1 cellular context compared by ENCODE assay signal in the genomic region with DNA sequence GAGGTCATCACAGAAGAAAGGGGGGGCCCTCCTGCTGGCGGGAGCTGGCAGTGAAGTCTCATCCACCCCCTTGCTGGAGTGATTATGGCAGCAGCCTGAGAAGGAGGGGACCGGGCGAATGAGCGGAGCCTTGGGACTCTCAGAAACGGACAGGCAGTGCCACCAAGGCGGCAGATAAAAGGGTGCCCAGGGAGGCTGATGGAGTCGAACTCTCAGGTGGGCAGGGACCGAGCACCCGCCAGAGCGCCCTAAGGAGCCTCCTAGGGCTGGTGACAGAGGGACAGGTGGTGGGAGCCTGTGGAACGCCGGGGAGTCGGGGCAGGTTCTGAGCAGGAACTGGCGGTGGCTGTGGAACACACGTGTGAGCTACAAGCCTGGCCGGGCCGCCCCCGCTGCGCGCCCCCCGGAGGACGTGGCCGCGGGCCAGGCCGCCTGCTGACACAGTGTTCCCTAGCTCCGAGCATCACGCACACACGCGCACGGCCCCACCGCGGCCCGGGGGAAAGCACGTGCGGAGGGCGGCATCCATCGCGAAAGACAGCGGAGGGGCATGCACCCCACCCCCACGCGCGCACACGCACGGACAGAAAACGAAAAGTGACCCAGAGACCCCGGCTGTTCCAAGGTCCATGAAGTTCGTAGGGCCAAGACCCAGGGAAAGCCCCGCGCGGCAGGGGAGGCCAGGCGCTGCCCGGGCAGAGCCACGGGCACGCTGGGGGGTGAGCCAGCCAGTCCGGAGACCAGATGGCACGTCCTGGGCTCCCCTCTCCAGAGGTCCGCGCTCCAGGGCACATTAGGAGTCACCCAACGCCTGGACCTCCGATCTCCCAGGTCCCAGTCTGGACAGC.
A peak's percentile ranks its signal among the peaks of the same experiment; 100 is the strongest.
TF ChIP-seq lines count a peak whose summit lies in the region.

No MANE protein-coding gene starts in this region.

TF ChIP-seq in HepG2, 621 proteins besides CTCF, POLR2A, EP300 and RAD21 (continued from another document and continues in another):
- TF ChIP-seq SRY (CRISPR knock-in tag; IDR thresholded peaks at IDR 0.05): peak; percentile 72
- no peak for TF ChIP-seq MBD4 (IDR thresholded peaks at IDR 0.05; ENCODE audit: borderline replicate concordance, low read length)
- TF ChIP-seq, protein P1, sequence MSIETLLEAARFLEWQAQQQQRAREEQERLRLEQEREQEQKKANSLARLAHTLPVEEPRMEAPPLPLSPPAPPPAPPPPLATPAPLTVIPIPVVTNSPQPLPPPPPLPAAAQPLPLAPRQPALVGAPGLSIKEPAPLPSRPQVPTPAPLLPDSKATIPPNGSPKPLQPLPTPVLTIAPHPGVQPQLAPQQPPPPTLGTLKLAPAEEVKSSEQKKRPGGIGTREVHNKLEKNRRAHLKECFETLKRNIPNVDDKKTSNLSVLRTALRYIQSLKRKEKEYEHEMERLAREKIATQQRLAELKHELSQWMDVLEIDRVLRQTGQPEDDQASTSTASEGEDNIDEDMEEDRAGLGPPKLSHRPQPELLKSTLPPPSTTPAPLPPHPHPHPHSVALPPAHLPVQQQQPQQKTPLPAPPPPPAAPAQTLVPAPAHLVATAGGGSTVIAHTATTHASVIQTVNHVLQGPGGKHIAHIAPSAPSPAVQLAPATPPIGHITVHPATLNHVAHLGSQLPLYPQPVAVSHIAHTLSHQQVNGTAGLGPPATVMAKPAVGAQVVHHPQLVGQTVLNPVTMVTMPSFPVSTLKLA (IDR thresholded peaks at IDR 0.05): peak; percentile 46; the same call in 1 of the 2 replicates
- 0 out of 2 replicates have a peak, but pooled peaks have one; percentile 1 for TF ChIP-seq TBX2 (CRISPR knock-in tag; IDR thresholded peaks at IDR 0.05; ENCODE audit: borderline replicate concordance)
- TF ChIP-seq RFX5 (IDR thresholded peaks at IDR 0.05; ENCODE audit: low read depth, low read length): 0 out of 2 replicates have a peak, but pooled peaks have one; percentile 19
- peak; percentile 50 for TF ChIP-seq MED8 (CRISPR knock-in tag; IDR thresholded peaks at IDR 0.05; ENCODE audit: insufficient replicate concordance)
- TF ChIP-seq, protein P2, sequence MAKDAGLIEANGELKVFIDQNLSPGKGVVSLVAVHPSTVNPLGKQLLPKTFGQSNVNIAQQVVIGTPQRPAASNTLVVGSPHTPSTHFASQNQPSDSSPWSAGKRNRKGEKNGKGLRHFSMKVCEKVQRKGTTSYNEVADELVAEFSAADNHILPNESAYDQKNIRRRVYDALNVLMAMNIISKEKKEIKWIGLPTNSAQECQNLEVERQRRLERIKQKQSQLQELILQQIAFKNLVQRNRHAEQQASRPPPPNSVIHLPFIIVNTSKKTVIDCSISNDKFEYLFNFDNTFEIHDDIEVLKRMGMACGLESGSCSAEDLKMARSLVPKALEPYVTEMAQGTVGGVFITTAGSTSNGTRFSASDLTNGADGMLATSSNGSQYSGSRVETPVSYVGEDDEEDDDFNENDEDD (CRISPR knock-in tag; IDR thresholded peaks at IDR 0.05; ENCODE audit: borderline replicate concordance): peak; percentile 66; the same call in 1 of the 2 replicates
- peak; percentile 70 for TF ChIP-seq ZNF709 (CRISPR knock-in tag; IDR thresholded peaks at IDR 0.05)
- TF ChIP-seq KLF6 (CRISPR knock-in tag; IDR thresholded peaks at IDR 0.05): 0 out of 2 replicates have a peak, but pooled peaks have one; percentile 35
- TF ChIP-seq ZNF333 (CRISPR knock-in tag; IDR thresholded peaks at IDR 0.05; ENCODE audit: borderline replicate concordance): 0 out of 2 replicates have a peak, but pooled peaks have one; percentile 30
- TF ChIP-seq KMT2B (CRISPR knock-in tag; IDR thresholded peaks at IDR 0.05): 0 out of 2 replicates have a peak, but pooled peaks have one; percentile 23
- 0 out of 2 replicates have a peak, but pooled peaks have one; percentile 15 for TF ChIP-seq PITX1 (CRISPR knock-in tag; IDR thresholded peaks at IDR 0.05)
- peak; percentile 89 for TF ChIP-seq DMAP1 (CRISPR knock-in tag; IDR thresholded peaks at IDR 0.05)
- peak; percentile 53; the same call in 1 of the 2 replicates for TF ChIP-seq NR1H2 (CRISPR knock-in tag; IDR thresholded peaks at IDR 0.05; ENCODE audit: borderline replicate concordance, low read depth)
- TF ChIP-seq, protein P3, sequence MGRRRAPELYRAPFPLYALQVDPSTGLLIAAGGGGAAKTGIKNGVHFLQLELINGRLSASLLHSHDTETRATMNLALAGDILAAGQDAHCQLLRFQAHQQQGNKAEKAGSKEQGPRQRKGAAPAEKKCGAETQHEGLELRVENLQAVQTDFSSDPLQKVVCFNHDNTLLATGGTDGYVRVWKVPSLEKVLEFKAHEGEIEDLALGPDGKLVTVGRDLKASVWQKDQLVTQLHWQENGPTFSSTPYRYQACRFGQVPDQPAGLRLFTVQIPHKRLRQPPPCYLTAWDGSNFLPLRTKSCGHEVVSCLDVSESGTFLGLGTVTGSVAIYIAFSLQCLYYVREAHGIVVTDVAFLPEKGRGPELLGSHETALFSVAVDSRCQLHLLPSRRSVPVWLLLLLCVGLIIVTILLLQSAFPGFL (CRISPR knock-in tag; IDR thresholded peaks at IDR 0.05): no peak
- TF ChIP-seq, protein P4, sequence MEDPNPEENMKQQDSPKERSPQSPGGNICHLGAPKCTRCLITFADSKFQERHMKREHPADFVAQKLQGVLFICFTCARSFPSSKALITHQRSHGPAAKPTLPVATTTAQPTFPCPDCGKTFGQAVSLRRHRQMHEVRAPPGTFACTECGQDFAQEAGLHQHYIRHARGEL (CRISPR knock-in tag; IDR thresholded peaks at IDR 0.05): 0 out of 2 replicates have a peak, but pooled peaks have one; percentile 48
- TF ChIP-seq, protein P5, sequence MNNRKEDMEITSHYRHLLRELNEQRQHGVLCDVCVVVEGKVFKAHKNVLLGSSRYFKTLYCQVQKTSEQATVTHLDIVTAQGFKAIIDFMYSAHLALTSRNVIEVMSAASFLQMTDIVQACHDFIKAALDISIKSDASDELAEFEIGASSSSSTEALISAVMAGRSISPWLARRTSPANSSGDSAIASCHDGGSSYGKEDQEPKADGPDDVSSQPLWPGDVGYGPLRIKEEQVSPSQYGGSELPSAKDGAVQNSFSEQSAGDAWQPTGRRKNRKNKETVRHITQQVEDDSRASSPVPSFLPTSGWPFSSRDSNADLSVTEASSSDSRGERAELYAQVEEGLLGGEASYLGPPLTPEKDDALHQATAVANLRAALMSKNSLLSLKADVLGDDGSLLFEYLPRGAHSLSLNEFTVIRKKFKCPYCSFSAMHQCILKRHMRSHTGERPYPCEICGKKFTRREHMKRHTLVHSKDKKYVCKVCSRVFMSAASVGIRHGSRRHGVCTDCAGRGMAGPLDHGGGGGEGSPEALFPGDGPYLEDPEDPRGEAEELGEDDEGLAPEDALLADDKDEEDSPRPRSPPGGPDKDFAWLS (CRISPR knock-in tag; IDR thresholded peaks at IDR 0.05; ENCODE audit: borderline replicate concordance): 0 out of 2 replicates have a peak, but pooled peaks have one; percentile 70
- TF ChIP-seq GATAD1 (CRISPR knock-in tag; IDR thresholded peaks at IDR 0.05): peak; percentile 43; the same call in 1 of the 2 replicates
- peak; percentile 57; the same call in 1 of the 2 replicates for TF ChIP-seq SALL1 (CRISPR knock-in tag; IDR thresholded peaks at IDR 0.05)
- TF ChIP-seq AGO2 (optimal IDR thresholded peaks at IDR 0.05; ENCODE audit: low read depth, low read length): peak; percentile 59
- TF ChIP-seq, protein P6, sequence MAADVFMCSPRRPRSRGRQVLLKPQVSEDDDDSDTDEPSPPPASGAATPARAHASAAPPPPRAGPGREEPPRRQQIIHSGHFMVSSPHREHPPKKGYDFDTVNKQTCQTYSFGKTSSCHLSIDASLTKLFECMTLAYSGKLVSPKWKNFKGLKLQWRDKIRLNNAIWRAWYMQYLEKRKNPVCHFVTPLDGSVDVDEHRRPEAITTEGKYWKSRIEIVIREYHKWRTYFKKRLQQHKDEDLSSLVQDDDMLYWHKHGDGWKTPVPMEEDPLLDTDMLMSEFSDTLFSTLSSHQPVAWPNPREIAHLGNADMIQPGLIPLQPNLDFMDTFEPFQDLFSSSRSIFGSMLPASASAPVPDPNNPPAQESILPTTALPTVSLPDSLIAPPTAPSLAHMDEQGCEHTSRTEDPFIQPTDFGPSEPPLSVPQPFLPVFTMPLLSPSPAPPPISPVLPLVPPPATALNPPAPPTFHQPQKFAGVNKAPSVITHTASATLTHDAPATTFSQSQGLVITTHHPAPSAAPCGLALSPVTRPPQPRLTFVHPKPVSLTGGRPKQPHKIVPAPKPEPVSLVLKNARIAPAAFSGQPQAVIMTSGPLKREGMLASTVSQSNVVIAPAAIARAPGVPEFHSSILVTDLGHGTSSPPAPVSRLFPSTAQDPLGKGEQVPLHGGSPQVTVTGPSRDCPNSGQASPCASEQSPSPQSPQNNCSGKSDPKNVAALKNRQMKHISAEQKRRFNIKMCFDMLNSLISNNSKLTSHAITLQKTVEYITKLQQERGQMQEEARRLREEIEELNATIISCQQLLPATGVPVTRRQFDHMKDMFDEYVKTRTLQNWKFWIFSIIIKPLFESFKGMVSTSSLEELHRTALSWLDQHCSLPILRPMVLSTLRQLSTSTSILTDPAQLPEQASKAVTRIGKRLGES (CRISPR knock-in tag; IDR thresholded peaks at IDR 0.05; ENCODE audit: borderline replicate concordance): no peak
- peak; percentile 89 for TF ChIP-seq AKAP8 (CRISPR knock-in tag; IDR thresholded peaks at IDR 0.05)
- TF ChIP-seq, protein P7, sequence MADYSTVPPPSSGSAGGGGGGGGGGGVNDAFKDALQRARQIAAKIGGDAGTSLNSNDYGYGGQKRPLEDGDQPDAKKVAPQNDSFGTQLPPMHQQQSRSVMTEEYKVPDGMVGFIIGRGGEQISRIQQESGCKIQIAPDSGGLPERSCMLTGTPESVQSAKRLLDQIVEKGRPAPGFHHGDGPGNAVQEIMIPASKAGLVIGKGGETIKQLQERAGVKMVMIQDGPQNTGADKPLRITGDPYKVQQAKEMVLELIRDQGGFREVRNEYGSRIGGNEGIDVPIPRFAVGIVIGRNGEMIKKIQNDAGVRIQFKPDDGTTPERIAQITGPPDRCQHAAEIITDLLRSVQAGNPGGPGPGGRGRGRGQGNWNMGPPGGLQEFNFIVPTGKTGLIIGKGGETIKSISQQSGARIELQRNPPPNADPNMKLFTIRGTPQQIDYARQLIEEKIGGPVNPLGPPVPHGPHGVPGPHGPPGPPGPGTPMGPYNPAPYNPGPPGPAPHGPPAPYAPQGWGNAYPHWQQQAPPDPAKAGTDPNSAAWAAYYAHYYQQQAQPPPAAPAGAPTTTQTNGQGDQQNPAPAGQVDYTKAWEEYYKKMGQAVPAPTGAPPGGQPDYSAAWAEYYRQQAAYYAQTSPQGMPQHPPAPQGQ (CRISPR knock-in tag; IDR thresholded peaks at IDR 0.05; ENCODE audit: borderline replicate concordance): peak; percentile 21; the same call in 1 of the 2 replicates
- TF ChIP-seq ZNF30 (CRISPR knock-in tag; IDR thresholded peaks at IDR 0.05): peak; percentile 42; the same call in 1 of the 2 replicates
- 0 out of 2 replicates have a peak, but pooled peaks have one; percentile 39 for TF ChIP-seq ZNF136 (CRISPR knock-in tag; IDR thresholded peaks at IDR 0.05; ENCODE audit: low read depth)
- TF ChIP-seq REXO4 (CRISPR knock-in tag; IDR thresholded peaks at IDR 0.05; ENCODE audit: borderline replicate concordance): 0 out of 2 replicates have a peak, but pooled peaks have one; percentile 21
- TF ChIP-seq ZNF234 (CRISPR knock-in tag; conservative IDR thresholded peaks at IDR 0.05): peak; percentile 42; the same call in 1 of the 2 replicates
- no peak for TF ChIP-seq ETV6 (CRISPR knock-in tag; conservative IDR thresholded peaks at IDR 0.05)
- no peak for TF ChIP-seq CHD2 (IDR thresholded peaks at IDR 0.05; ENCODE audit: low read depth, low read length)
- TF ChIP-seq MYNN (CRISPR knock-in tag; IDR thresholded peaks at IDR 0.05; ENCODE audit: low read depth): 0 out of 2 replicates have a peak, but pooled peaks have one; percentile 22
- peak; percentile 64; the same call in 1 of the 2 replicates for TF ChIP-seq SNAI1 (CRISPR knock-in tag; IDR thresholded peaks at IDR 0.05; ENCODE audit: borderline replicate concordance)
- peak; percentile 34; the same call in 1 of the 3 replicates for TF ChIP-seq MXI1 (IDR thresholded peaks at IDR 0.05; ENCODE audit: borderline replicate concordance, low read depth, low read length)
- no peak for TF ChIP-seq TCF7L2 (IDR thresholded peaks at IDR 0.05; ENCODE audit: low read depth, low read length)
- TF ChIP-seq ZNF792 (CRISPR knock-in tag; IDR thresholded peaks at IDR 0.05): 0 out of 2 replicates have a peak, but pooled peaks have one; percentile 5
- TF ChIP-seq, protein P8, sequence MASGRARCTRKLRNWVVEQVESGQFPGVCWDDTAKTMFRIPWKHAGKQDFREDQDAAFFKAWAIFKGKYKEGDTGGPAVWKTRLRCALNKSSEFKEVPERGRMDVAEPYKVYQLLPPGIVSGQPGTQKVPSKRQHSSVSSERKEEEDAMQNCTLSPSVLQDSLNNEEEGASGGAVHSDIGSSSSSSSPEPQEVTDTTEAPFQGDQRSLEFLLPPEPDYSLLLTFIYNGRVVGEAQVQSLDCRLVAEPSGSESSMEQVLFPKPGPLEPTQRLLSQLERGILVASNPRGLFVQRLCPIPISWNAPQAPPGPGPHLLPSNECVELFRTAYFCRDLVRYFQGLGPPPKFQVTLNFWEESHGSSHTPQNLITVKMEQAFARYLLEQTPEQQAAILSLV (CRISPR knock-in tag; IDR thresholded peaks at IDR 0.05; ENCODE audit: borderline replicate concordance): 0 out of 2 replicates have a peak, but pooled peaks have one; percentile 78
- TF ChIP-seq, protein P9, sequence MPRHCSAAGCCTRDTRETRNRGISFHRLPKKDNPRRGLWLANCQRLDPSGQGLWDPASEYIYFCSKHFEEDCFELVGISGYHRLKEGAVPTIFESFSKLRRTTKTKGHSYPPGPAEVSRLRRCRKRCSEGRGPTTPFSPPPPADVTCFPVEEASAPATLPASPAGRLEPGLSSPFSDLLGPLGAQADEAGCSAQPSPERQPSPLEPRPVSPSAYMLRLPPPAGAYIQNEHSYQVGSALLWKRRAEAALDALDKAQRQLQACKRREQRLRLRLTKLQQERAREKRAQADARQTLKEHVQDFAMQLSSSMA (CRISPR knock-in tag; IDR thresholded peaks at IDR 0.05): no peak
- no peak for TF ChIP-seq ZNF263 (CRISPR knock-in tag; IDR thresholded peaks at IDR 0.05)
- TF ChIP-seq, protein P10, sequence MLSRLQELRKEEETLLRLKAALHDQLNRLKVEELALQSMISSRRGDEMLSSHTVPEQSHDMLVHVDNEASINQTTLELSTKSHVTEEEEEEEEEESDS (CRISPR knock-in tag; IDR thresholded peaks at IDR 0.05; ENCODE audit: borderline replicate concordance): no peak
- no peak for TF ChIP-seq RAD51 (IDR thresholded peaks at IDR 0.05; ENCODE audit: borderline replicate concordance)
- TF ChIP-seq, protein P11, sequence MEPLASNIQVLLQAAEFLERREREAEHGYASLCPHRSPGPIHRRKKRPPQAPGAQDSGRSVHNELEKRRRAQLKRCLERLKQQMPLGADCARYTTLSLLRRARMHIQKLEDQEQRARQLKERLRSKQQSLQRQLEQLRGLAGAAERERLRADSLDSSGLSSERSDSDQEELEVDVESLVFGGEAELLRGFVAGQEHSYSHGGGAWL (CRISPR knock-in tag; IDR thresholded peaks at IDR 0.05): peak; percentile 55
- peak; percentile 77 for TF ChIP-seq BHLHE40 (IDR thresholded peaks at IDR 0.05; ENCODE audit: low read length)
- TF ChIP-seq ZNF230 (CRISPR knock-in tag; IDR thresholded peaks at IDR 0.05): peak; percentile 12; the same call in 1 of the 2 replicates
